2 cellular contexts compared by ENCODE assay signal in genomic region chrX:101550825-101551767, GRCh38.
TF ChIP-seq lines count a peak whose summit lies in the region.

No MANE protein-coding gene starts in this region.

TF ChIP-seq in GM23338, 12 proteins besides CTCF, POLR2A, EP300 and RAD21:
- TF ChIP-seq REST (IDR thresholded peaks at IDR 0.05; ENCODE audit: unreplicated experiment) (no peak), EZH2phosphoT487 (IDR thresholded peaks at IDR 0.05; ENCODE audit: unreplicated experiment) (no peak), NANOG (IDR thresholded peaks at IDR 0.05; ENCODE audit: borderline replicate concordance) (no peak)

TF ChIP-seq in neural cell, 6 proteins besides CTCF, POLR2A, EP300 and RAD21 (continued from another document):
- no peak for TF ChIP-seq REST (IDR thresholded peaks at IDR 0.05; ENCODE audit: borderline replicate concordance)
- no peak for TF ChIP-seq TAF1 (IDR thresholded peaks at IDR 0.05; ENCODE audit: low read depth)
- TF ChIP-seq MXI1 (conservative IDR thresholded peaks at IDR 0.05; ENCODE audit: poor library complexity, severe bottlenecking) = no peak
- no peak for TF ChIP-seq POLR2AphosphoS5 (IDR thresholded peaks at IDR 0.05)
- no peak for TF ChIP-seq EZH2 (IDR thresholded peaks at IDR 0.05; ENCODE audit: borderline replicate concordance, insufficient read depth, low read length, poor library complexity, severe bottlenecking)
